Comparison of ENCODE assay signal across 31 cellular contexts in genomic region chr2:196792865-196793264, GRCh38. TPM values are rescaled to one million over a fixed set of nuclear protein-coding genes. Genes with fewer than 3 reads are reported as not detected.
"Had no signal": no experiment of that assay in that cellular context is flagged by ENCODE, and none has a peak within 500 bp of the region (broad histone marks: within the 10 kb centered on the region; RNA-seq: fewer than 3 reads in every experiment).

No MANE protein-coding gene starts in this region.

- FAIRE-seq: islet of Langerhans, kidney, pancreas had no signal

- H3K27ac Mint-ChIP-seq: immature natural killer cell; nephron; stimulated activated effector memory CD8-positive, alpha-beta T cell treated with anti-CD3 and anti-CD28 coated beads, Interleukin-12 subunit alpha, Interleukin-12 subunit beta, amount 100 ng/mL, for 72 hours; type B pancreatic cell had no signal

- H3K4me1 Mint-ChIP-seq: nephron had no signal

- H3K27me3 Mint-ChIP-seq: naive thymus-derived CD8-positive, alpha-beta T cell; type B pancreatic cell had no signal

- H3K4me3 Mint-ChIP-seq: immature natural killer cell; nephron; neural crest cell; stimulated activated effector memory CD8-positive, alpha-beta T cell treated with anti-CD3 and anti-CD28 coated beads, Interleukin-12 subunit alpha, Interleukin-12 subunit beta, amount 100 ng/mL, for 72 hours; type B pancreatic cell had no signal

- H3K27me3 ChIP-seq: left lung, pancreas, spleen, suprapubic skin, tibial artery, uterus had no signal

- H3K9me3 Mint-ChIP-seq: immature natural killer cell; naive thymus-derived CD8-positive, alpha-beta T cell; nephron; neural crest cell; stimulated activated effector memory CD8-positive, alpha-beta T cell treated with anti-CD3 and anti-CD28 coated beads, Interleukin-12 subunit alpha, Interleukin-12 subunit beta, amount 100 ng/mL, for 72 hours; type B pancreatic cell had no signal

- H3K9me3 ChIP-seq: left lung, lower lobe of right lung, pancreas, prostate gland, spleen, suprapubic skin, thoracic aorta, tibial artery, uterus had no signal

- H3K27ac ChIP-seq: left lung, lower lobe of right lung, pancreas, prostate gland, skin epidermis, spleen, suprapubic skin, thoracic aorta, tibial artery, uterus had no signal

- DNase-seq: hypothalamus; immature natural killer cell; kidney; left colon; left lung; lower lobe of right lung; mammary epithelial cell; mesenchymal stem cell; naive thymus-derived CD8-positive, alpha-beta T cell; nucleus accumbens; pancreas; posterior cingulate gyrus; retina; right cardiac atrium; spleen; stimulated activated CD4-positive, alpha-beta T cell treated with anti-CD3 and anti-CD28 coated beads, Interleukin-4, amount 100 ng/mL, for 24 hours; stimulated activated naive CD4-positive, alpha-beta T cell; tibial artery; uterus had no signal

- H3K4me3 ChIP-seq: left lung, lower lobe of right lung, pancreas, prostate gland, skin epidermis, spleen, suprapubic skin, thoracic aorta, tibial artery, uterus had no signal

- H3K36me3 ChIP-seq: prostate gland, uterus had no signal

- H3K4me1 ChIP-seq: lower lobe of right lung, pancreas, prostate gland had no signal

- ATAC-seq: left colon; left lung; lower lobe of right lung; naive thymus-derived CD8-positive, alpha-beta T cell; pancreas; right cardiac atrium; sciatic nerve; stimulated activated effector memory CD8-positive, alpha-beta T cell treated with anti-CD3 and anti-CD28 coated beads, Interleukin-12 subunit alpha, Interleukin-12 subunit beta, amount 100 ng/mL, for 72 hours had no signal

RNA-seq across cellular contexts. Expression of gene C2orf66, which starts 16.3 kb away (rescaled TPM):
- total RNA-seq: kidney; left colon; liver; mucosa of gallbladder; naive thymus-derived CD8-positive, alpha-beta T cell; neural crest cell; spleen; suprapubic skin; thoracic aorta had no signal
- polyA plus RNA-seq: liver; naive thymus-derived CD8-positive, alpha-beta T cell had no signal
